ENCODE assay signal across 10 cellular contexts in genomic region chr5:31193026-31193425, GRCh38. TPM values are rescaled to one million over a fixed set of nuclear protein-coding genes. Genes with fewer than 3 reads are reported as not detected.
DNase-seq lines count a peak whose midpoint lies in the region; ATAC-seq and TF ChIP-seq lines count a peak whose summit lies in the region.
"Had no signal": no experiment of that assay in that cellular context is flagged by ENCODE, and none has a peak within 500 bp of the region (broad histone marks: within the 10 kb centered on the region; RNA-seq: fewer than 3 reads in every experiment).

No MANE protein-coding gene starts in this region.

- H3K36me3 ChIP-seq in cardiac muscle cell (no peaks in the 10 kb centered on the region), right atrium auricular region (no peaks in the 10 kb centered on the region), mesodermal cell (ENCODE audit: control insufficient read depth, insufficient read depth, low read length) (no peaks in the 10 kb centered on the region)

- no peak for TF ChIP-seq CTCF in cardiac muscle cell (IDR thresholded peaks at IDR 0.05; ENCODE audit: low read depth, low read length)
- TF ChIP-seq CTCF in right atrium auricular region (IDR thresholded peaks at IDR 0.05): no peak
- no peak for TF ChIP-seq CTCF in type B pancreatic cell (conservative IDR thresholded peaks at IDR 0.05)

- H3K9me3 Mint-ChIP-seq in type B pancreatic cell: no peaks in the 10 kb centered on the region

- H3K27me3 ChIP-seq in cardiac muscle cell (peaks cover 71% of the 10 kb centered on the region), right atrium auricular region (peaks cover 0 to 4% of the 10 kb centered on the region in 2 donors)

- H3K27ac ChIP-seq in cardiac muscle cell (no peak overlapping the region), right atrium auricular region (peak overlapping the region in 1 of 2 donors; percentile 23), cingulate gyrus (ENCODE audit: low read depth, low read length) (peak overlapping the region; percentile 32), mesodermal cell (ENCODE audit: low read depth, low read length, severe bottlenecking) (peak overlapping the region; percentile 41)

- DNase-seq in cardiac muscle cell (ENCODE audit: low read depth in 1 of 2, low spot score in 1 of 2): no peak
- DNase-seq in right atrium auricular region (ENCODE audit: low spot score): no peak
- no peak for DNase-seq in type B pancreatic cell (ENCODE audit: extremely low spot score, unreplicated experiment)
- DNase-seq in SKM-1 (lab: John Stamatoyannopoulos, UW; ENCODE audit: unreplicated experiment): no peak
- no peak for DNase-seq in COLO668 (lab: John Stamatoyannopoulos, UW; ENCODE audit: unreplicated experiment)
- DNase-seq: activated naive CD4-positive, alpha-beta T cell treated with Interleukin-2 at 50 U/mL for 16 hours had no signal

- ATAC-seq in HG03354 (IDR thresholded peaks at IDR 0.05; ENCODE audit: poor library complexity, severe bottlenecking, unreplicated experiment): no peak

- H3K27me3 Mint-ChIP-seq in type B pancreatic cell: peaks cover 72% of the 10 kb centered on the region

- peaks cover 11% of the 10 kb centered on the region for H3K4me1 ChIP-seq in cardiac muscle cell (ENCODE audit: low read depth)
- peaks cover 0 to 13% of the 10 kb centered on the region in 2 donors for H3K4me1 ChIP-seq in right atrium auricular region
- peaks cover 7% of the 10 kb centered on the region for H3K4me1 ChIP-seq in mesodermal cell (ENCODE audit: control insufficient read depth, insufficient read depth, low read length, poor library complexity, severe bottlenecking)

- H3K4me3 ChIP-seq in cardiac muscle cell (peak overlapping the region; percentile 40), right atrium auricular region (peak overlapping the region in 1 of 2 donors; percentile 53), mesodermal cell (ENCODE audit: extremely low read depth, insufficient read depth, low read length, poor library complexity, severe bottlenecking) (peak overlapping the region; percentile 49)

- no peak overlapping the region for H3K27ac Mint-ChIP-seq in type B pancreatic cell

- H3K9me3 ChIP-seq in cardiac muscle cell (ENCODE audit: low read depth) (no peaks in the 10 kb centered on the region), right atrium auricular region (no peaks in the 10 kb centered on the region), mesodermal cell (ENCODE audit: control insufficient read depth, low read length) (no peaks in the 10 kb centered on the region)

- WGBS in mesodermal cell (ENCODE audit: insufficient coverage in 2 of 2), 2 experiments: 32 to 34% methylated on average over 7 to 9 of the region's 10 CpGs

- peak overlapping the region; percentile 85 for H3K4me3 Mint-ChIP-seq in type B pancreatic cell

- H3K4me1 Mint-ChIP-seq in type B pancreatic cell (ENCODE audit: unreplicated experiment): peaks cover 14% of the 10 kb centered on the region

- H3K36me3 Mint-ChIP-seq in type B pancreatic cell: no peaks in the 10 kb centered on the region

RNA-seq across cellular contexts. Expression of gene CDH6, which starts 0.5 kb away (rescaled TPM):
- total RNA-seq in cardiac muscle cell (0.04 and 0.77 TPM in 2 replicates), right atrium auricular region (1 to 10 TPM; 1.1 to 2.2 TPM), type B pancreatic cell (ENCODE audit: low replicate concordance) (13.2 and 127 TPM in 2 replicates)
- 0.12 TPM in 1 of 2 replicates, not detected in the other for polyA plus RNA-seq in cardiac muscle cell
- 60.6 TPM for polyA plus RNA-seq in mesodermal cell (2013, experiment 1 of 2)
- 42.2 TPM for polyA plus RNA-seq in mesodermal cell (2013, experiment 2 of 2)
- polyA plus RNA-seq: keratinocyte had no signal
